In the genomic region with DNA sequence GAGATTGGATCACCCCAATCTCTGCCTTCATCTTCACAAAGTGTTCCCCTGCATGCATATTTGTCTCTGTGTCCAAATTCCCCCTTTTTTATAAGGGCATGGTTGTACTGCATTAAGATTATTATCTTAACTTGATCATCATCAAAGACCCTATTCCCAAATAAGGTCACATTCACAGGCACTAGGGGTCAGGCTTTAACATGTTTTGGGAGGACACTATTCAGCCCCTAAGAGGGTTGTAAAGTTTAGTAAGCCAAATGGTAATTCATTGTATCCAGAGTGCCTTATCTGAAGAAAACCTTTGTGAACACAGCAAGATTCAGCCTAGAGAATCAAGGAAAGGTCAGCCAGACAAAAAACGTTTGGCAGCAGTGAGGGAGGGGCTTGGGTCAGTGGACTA, we compare ENCODE assay signal across 15 cellular contexts.
DNase-seq lines count a peak whose midpoint lies in the region; ATAC-seq, FAIRE-seq and TF ChIP-seq lines count a peak whose summit lies in the region.
"Had no signal": no experiment of that assay in that cellular context is flagged by ENCODE, and none has a peak within 500 bp of the region (broad histone marks: within the 10 kb centered on the region; RNA-seq: fewer than 3 reads in every experiment).

No MANE protein-coding gene starts in this region.

- no peak overlapping the region for H3K4ac ChIP-seq in H1 (replicated peaks; ENCODE audit: insufficient read length, low read depth, low read length)

- no peak overlapping the region for H4K5ac ChIP-seq in H1 (ENCODE audit: insufficient read length, low read depth, low read length)

- intact Hi-C loops in left ventricle myocardium inferior (cut with micrococcal nuclease) (no loop called here), heart right ventricle (cut with DNase I) (no loop called here)

- H3K23ac ChIP-seq in H1 (ENCODE audit: insufficient read length), result no peak overlapping the region

- no peaks in the 10 kb centered on the region for H3K79me2 ChIP-seq in H1 (ENCODE audit: control insufficient read depth in 1 of 2, insufficient read depth in 2 of 2, low read length in 2 of 2)

- H3K4me1 ChIP-seq in left ventricle myocardium inferior (no peaks in the 10 kb centered on the region), heart right ventricle (no peaks in the 10 kb centered on the region), H1 (replicated peaks in 1 of 4; ENCODE audit: control insufficient read depth in 3 of 4, insufficient read depth in 4 of 4, low read length in 3 of 4) (no peaks in the 10 kb centered on the region)

- TF ChIP-seq EP300 in H1 (IDR thresholded peaks at IDR 0.05; ENCODE audit: borderline replicate concordance in 1 of 2, low read depth in 2 of 2, low read length in 2 of 2), result no peak

- WGBS in heart right ventricle, 2 donors, result 2 to 9% methylated on average over 1 of the region's 1 CpG
- WGBS in H1 (ENCODE audit: extremely low coverage in 1 of 2, insufficient coverage in 1 of 2, insufficient read length in 1 of 2, insufficient replicate concordance in 2 of 2, low coverage in 1 of 2, low lambda C conversion rate in 2 of 2, missing lambda C conversion rate in 1 of 2), 2 experiments, result 25% methylated on average over 1 of the region's 1 CpG; no CpG with 5 or more reads in 1 of the 2 experiments

- H2BK120ac ChIP-seq in H1 (replicated peaks; ENCODE audit: low read depth, low read length), result no peak overlapping the region

- H3K27ac ChIP-seq in left ventricle myocardium inferior (replicated peaks) (no peak overlapping the region), heart right ventricle (no peak overlapping the region), H1 (ENCODE audit: low read depth, low read length) (no peak overlapping the region)

- no peak overlapping the region for H3K18ac ChIP-seq in H1 (ENCODE audit: extremely low read depth, low read length)

- no peak for DNase-seq in left ventricle myocardium inferior
- no peak for DNase-seq in heart right ventricle
- DNase-seq in NB4 (ENCODE audit: low read depth), result peak; percentile 15
- no peak for DNase-seq in H1 (ENCODE audit: low read depth in 1 of 2, low spot score in 2 of 2)
- DNase-seq in NCI-H69 (lab: John Stamatoyannopoulos, UW), result no peak
- no peak for DNase-seq in NAMALWA (ENCODE audit: low spot score)
- DNase-seq: C1 segment of cervical spinal cord, COR-L47, MM.1S, NCI-H2029 treated with DMSO at 0.1 percent for 48 hours, NCI-H2227 treated with DMSO at 0.1 percent for 48 hours, NCI-H526 treated with DMSO at 0.1 percent for 48 hours, SIG-M5, T-helper 9 cell had no signal

- H3K4me3 ChIP-seq in left ventricle myocardium inferior (no peak overlapping the region), heart right ventricle (no peak overlapping the region), NB4 (ENCODE audit: low read depth, low read length) (no peak overlapping the region), H1 (ENCODE audit: extremely low read depth in 1 of 4, insufficient read depth in 2 of 4, low read depth in 3 of 4, low read length in 4 of 4) (no peak overlapping the region)

- H2AK5ac ChIP-seq in H1 (ENCODE audit: low read depth, low read length), result no peak overlapping the region

- CTCF ChIA-PET in H1 (lab: Charles Lee; ENCODE audit: partially characterized antibody), result interaction anchor here (0.9 to 1.8 kb wide), 9 partner anchors 11 to 387 kb away, joined by 3 to 9 read pairs (median 5); no protein-coding TSS in a partner anchor

- no peak overlapping the region for H2BK5ac ChIP-seq in H1 (ENCODE audit: low read depth, low read length)

- H3K9ac ChIP-seq in H1 (replicated peaks in 1 of 4; ENCODE audit: extremely low read depth in 1 of 4, low read depth in 3 of 4, low read length in 3 of 4), result no peak overlapping the region

- TF ChIP-seq RAD21 in H1 (IDR thresholded peaks at IDR 0.05 in 1 of 2, conservative IDR thresholded peaks at IDR 0.05 in 1 of 2; ENCODE audit: low read depth in 2 of 2, low read length in 2 of 2), result peak; percentile 87 to 88

- H3K14ac ChIP-seq in H1 (ENCODE audit: insufficient read length), result no peak overlapping the region

- H3K56ac ChIP-seq in H1 (replicated peaks; ENCODE audit: insufficient read length, low read depth, low read length), result no peak overlapping the region

- TF ChIP-seq POLR2A in NB4 (IDR thresholded peaks at IDR 0.05; ENCODE audit: extremely low read depth, insufficient read length), result no peak
- TF ChIP-seq POLR2A in H1 (IDR thresholded peaks at IDR 0.05; ENCODE audit: control extremely low read depth in 1 of 2, low read depth in 2 of 2, low read length in 2 of 2), result no peak

- H3K36me3 ChIP-seq in left ventricle myocardium inferior (no peaks in the 10 kb centered on the region), heart right ventricle (no peaks in the 10 kb centered on the region), H1 (ENCODE audit: control insufficient read depth in 2 of 4, insufficient read depth in 4 of 4, low read length in 3 of 4) (no peaks in the 10 kb centered on the region)

- no peak overlapping the region for H4K8ac ChIP-seq in H1 (ENCODE audit: extremely low read depth, insufficient read depth, low read length)

- peak; percentile 33 for TF ChIP-seq CTCF in left ventricle myocardium inferior (IDR thresholded peaks at IDR 0.05; ENCODE audit: borderline replicate concordance)
- peak in 2 of 9 donors; percentile 11 to 12 for TF ChIP-seq CTCF in heart right ventricle (IDR thresholded peaks at IDR 0.05)
- no peak for TF ChIP-seq CTCF in NB4 (IDR thresholded peaks at IDR 0.05; ENCODE audit: low read depth, low read length)
- peak in 2 of 3 experiments; percentile 46 to 50; a peak in 2 of 4 replicates for TF ChIP-seq CTCF in H1 (IDR thresholded peaks at IDR 0.05; ENCODE audit: control extremely low read depth in 1 of 3, insufficient read depth in 1 of 3, low read depth in 1 of 3, low read length in 3 of 3)

- ATAC-seq in heart right ventricle (no peak), HG02763 (IDR thresholded peaks at IDR 0.05; ENCODE audit: unreplicated experiment) (no peak)

- no peak overlapping the region for H4K91ac ChIP-seq in H1 (replicated peaks; ENCODE audit: insufficient read length, low read length)

- no peak overlapping the region for H2BK12ac ChIP-seq in H1 (ENCODE audit: low read depth, low read length)

- no peaks in the 10 kb centered on the region for H4K20me1 ChIP-seq in H1 (replicated peaks in 1 of 2; ENCODE audit: control insufficient read depth in 1 of 2, insufficient read depth in 2 of 2, low read length in 2 of 2)

- no peak overlapping the region for H2BK20ac ChIP-seq in H1 (ENCODE audit: low read length)

- H3K27me3 ChIP-seq in left ventricle myocardium inferior (ENCODE audit: low read depth) (no peaks in the 10 kb centered on the region), heart right ventricle (no peaks in the 10 kb centered on the region), H1 (replicated peaks in 1 of 4; ENCODE audit: control insufficient read depth in 3 of 4, extremely low read depth in 1 of 4, insufficient read depth in 3 of 4, low read length in 3 of 4) (no peaks in the 10 kb centered on the region)

- no peak overlapping the region for H2AFZ ChIP-seq in H1 (ENCODE audit: low read length)

- H2BK15ac ChIP-seq in H1 (ENCODE audit: low read length), result no peak overlapping the region

- H3K9me3 ChIP-seq in left ventricle myocardium inferior (replicated peaks) (peaks cover 15% of the 10 kb centered on the region), heart right ventricle (peaks cover 0 to 10% (median 0%) of the 10 kb centered on the region in 11 donors), H1 (ENCODE audit: insufficient read depth in 2 of 2, low read depth in 1 of 2, low read length in 1 of 2) (no peaks in the 10 kb centered on the region)

- no peak overlapping the region for H3K4me2 ChIP-seq in H1 (ENCODE audit: insufficient read depth in 1 of 2, low read depth in 2 of 2, low read length in 2 of 2)

- peak; percentile 74 for FAIRE-seq in H1 (lab: Jason Lieb, UNC)

- no peaks in the 10 kb centered on the region for H3K23me2 ChIP-seq in H1 (ENCODE audit: low read depth, low read length)

- no peaks in the 10 kb centered on the region for H3K79me1 ChIP-seq in H1 (ENCODE audit: low read depth, low read length)

- POLR2A ChIA-PET in H1 (lab: Charles Lee; ENCODE audit: partially characterized antibody), result no interaction called here

TF ChIP-seq in H1, 55 proteins besides CTCF, POLR2A, EP300 and RAD21:
- TF ChIP-seq BCL11A (IDR thresholded peaks at IDR 0.05; ENCODE audit: low read depth in 2 of 2, low read length in 2 of 2) (no peak), SRF (IDR thresholded peaks at IDR 0.05; ENCODE audit: low read depth, low read length) (peak; percentile 61; the same call in 1 of the 2 replicates), SIX5 (IDR thresholded peaks at IDR 0.05; ENCODE audit: low read depth, low read length) (no peak), SP1 (IDR thresholded peaks at IDR 0.05; ENCODE audit: low read depth, low read length) (no peak)
